8 cellular contexts compared by ENCODE assay signal in genomic region chr2:234368861-234369261, GRCh38.
DNase-seq lines count a peak whose midpoint lies in the region; ATAC-seq, FAIRE-seq and TF ChIP-seq lines count a peak whose summit lies in the region.

No MANE protein-coding gene starts in this region.

- TF ChIP-seq CTCF in lower leg skin (IDR thresholded peaks at IDR 0.05) (no peak), type B pancreatic cell (conservative IDR thresholded peaks at IDR 0.05) (no peak)

- no peaks in the 10 kb centered on the region for H3K27me3 ChIP-seq in CD4-positive, alpha-beta memory T cell (ENCODE audit: insufficient read depth, low read length)

- H3K27me3 Mint-ChIP-seq in CD4-positive, alpha-beta memory T cell: no peaks in the 10 kb centered on the region
- H3K27me3 Mint-ChIP-seq in type B pancreatic cell: no peaks in the 10 kb centered on the region

- no peak for FAIRE-seq in HTR-8/SVneo (lab: Jason Lieb, UNC)

- no peaks in the 10 kb centered on the region for H3K9me3 ChIP-seq in CD4-positive, alpha-beta memory T cell (ENCODE audit: control insufficient read depth in 1 of 2, low read length in 2 of 2)

- no peaks in the 10 kb centered on the region for H3K36me3 Mint-ChIP-seq in CD4-positive, alpha-beta memory T cell
- H3K36me3 Mint-ChIP-seq in type B pancreatic cell: no peaks in the 10 kb centered on the region

- no peak for ATAC-seq in GM18502 (IDR thresholded peaks at IDR 0.05; ENCODE audit: poor library complexity, unreplicated experiment)

- no peak for TF ChIP-seq POLR2A in lower leg skin (IDR thresholded peaks at IDR 0.05)

- CTCF ChIA-PET in CD4-positive, alpha-beta memory T cell (lab: Charles Lee; ENCODE audit: partially characterized antibody): interaction anchor here (0.7 to 4.6 kb wide), 20 partner anchors 9 to 378 kb away, joined by 3 to 38 read pairs (median 4); no protein-coding TSS in a partner anchor

- intact Hi-C loops in CD4-positive, alpha-beta memory T cell (cut with micrococcal nuclease): loop anchor here (1.0 to 5.0 kb wide), 3 partner anchors 47 to 120 kb away; no protein-coding TSS in a partner anchor
- intact Hi-C loops in lower leg skin (cut with DNase I; ENCODE audit: low total_unique reads): no loop called here

- peaks cover 50 to 79% (median 64%) of the 10 kb centered on the region in 4 donors for H3K4me1 Mint-ChIP-seq in CD4-positive, alpha-beta memory T cell
- peaks cover 46% of the 10 kb centered on the region for H3K4me1 Mint-ChIP-seq in type B pancreatic cell (ENCODE audit: unreplicated experiment)

- 0 to 21% methylated on average over 1 of the region's 1 CpG for WGBS in lower leg skin, 2 donors

- peak overlapping the region in 4 of 8 donors; percentile 60 to 77 (median 61) for H3K4me3 Mint-ChIP-seq in CD4-positive, alpha-beta memory T cell
- H3K4me3 Mint-ChIP-seq in type B pancreatic cell: peak overlapping the region; percentile 21

- peak overlapping the region; percentile 82 to 96 (median 93) for H3K27ac Mint-ChIP-seq in CD4-positive, alpha-beta memory T cell
- H3K27ac Mint-ChIP-seq in type B pancreatic cell: peak overlapping the region; percentile 71

- POLR2A ChIA-PET in CD4-positive, alpha-beta memory T cell (lab: Charles Lee; ENCODE audit: partially characterized antibody): interaction anchor here (0.6 to 4.5 kb wide), 21 partner anchors 9 to 379 kb away, joined by 3 to 46 read pairs (median 4); partner anchors contain the start of gene ARL4C

- DNase-seq in CD4-positive, alpha-beta memory T cell: peak; percentile 31 to 70 (median 37)
- peak; percentile 20 for DNase-seq in NCI-H345 treated with DMSO at 0.1 percent for 48 hours (lab: John Stamatoyannopoulos, UW; ENCODE audit: unreplicated experiment)
- DNase-seq in activated T-helper 9 cell treated with anti-CD3 and anti-CD28 coated beads, Interleukin-2, amount 50 U/mL, for 16 hours (ENCODE audit: low read depth): peak; percentile 12
- DNase-seq in lower leg skin (ENCODE audit: low spot score in 2 of 2): peak; percentile 81 to 89
- DNase-seq in type B pancreatic cell (ENCODE audit: extremely low spot score, unreplicated experiment): no peak
- no peak for DNase-seq in activated CD4-positive, CD25-positive, alpha-beta regulatory T cell (lab: John Stamatoyannopoulos, UW)
- no peak for DNase-seq in HTR-8/SVneo (ENCODE audit: insufficient read length, low spot score)

- peaks cover 78% of the 10 kb centered on the region for H3K4me1 ChIP-seq in CD4-positive, alpha-beta memory T cell (ENCODE audit: insufficient read depth, low read length)

- no peaks in the 10 kb centered on the region for H3K36me3 ChIP-seq in CD4-positive, alpha-beta memory T cell (ENCODE audit: insufficient read depth, low read length)

- peak overlapping the region; percentile 33 for H3K27ac ChIP-seq in CD4-positive, alpha-beta memory T cell (ENCODE audit: low read depth, low read length)

- H3K4me3 ChIP-seq in CD4-positive, alpha-beta memory T cell (ENCODE audit: low read length in 2 of 2): no peak overlapping the region
- H3K4me3 ChIP-seq in lower leg skin (ENCODE audit: low read depth, poor library complexity, severe bottlenecking): no peak overlapping the region

- peaks cover 0 to 2% (median 0%) of the 10 kb centered on the region in 8 donors for H3K9me3 Mint-ChIP-seq in CD4-positive, alpha-beta memory T cell
- H3K9me3 Mint-ChIP-seq in type B pancreatic cell: peaks cover 5% of the 10 kb centered on the region

Comparison
In these comparisons a context has a peak if more than half of its experiments do, and no peak if none do; other contexts are left out.
1. DNase-seq: peak in CD4-positive, alpha-beta memory T cell (5 of 5), NCI-H345 treated with DMSO at 0.1 percent for 48 hours (single experiment), activated T-helper 9 cell treated with anti-CD3 and anti-CD28 coated beads, Interleukin-2, amount 50 U/mL, for 16 hours (single experiment) and lower leg skin (2 of 2); none in type B pancreatic cell (single experiment), activated CD4-positive, CD25-positive, alpha-beta regulatory T cell (0 of 4) and HTR-8/SVneo (single experiment).